Comparison of ENCODE assay signal across 12 cellular contexts in genomic region chr4:7052923-7053715, GRCh38. TPM values are rescaled to one million over a fixed set of nuclear protein-coding genes. Genes with fewer than 3 reads are reported as not detected.
A peak's percentile ranks its signal among the peaks of the same experiment; 100 is the strongest.
DNase-seq lines count a peak whose midpoint lies in the region; ATAC-seq and TF ChIP-seq lines count a peak whose summit lies in the region.
"Had no signal": no experiment of that assay in that cellular context is flagged by ENCODE, and none has a peak within 500 bp of the region (broad histone marks: within the 10 kb centered on the region; RNA-seq: fewer than 3 reads in every experiment).

No MANE protein-coding gene starts in this region.

- H3F3A ChIP-seq in Loucy (ENCODE audit: low read depth) = no peaks in the 10 kb centered on the region

- TF ChIP-seq CTCF in Loucy (conservative IDR thresholded peaks at IDR 0.05; ENCODE audit: low read length) (no peak), mucosa of descending colon (IDR thresholded peaks at IDR 0.05) (no peak), glutamatergic neuron (IDR thresholded peaks at IDR 0.05; ENCODE audit: partially characterized antibody, unreplicated experiment) (no peak)

- H4K20me1 ChIP-seq in Loucy (ENCODE audit: insufficient read depth, low read length, poor library complexity, severe bottlenecking) = peaks cover 65% of the 10 kb centered on the region

- intact Hi-C loops in mucosa of descending colon (cut with DNase I, micrococcal nuclease) = no loop called here

- no peaks in the 10 kb centered on the region for H3K79me2 ChIP-seq in Loucy (ENCODE audit: insufficient read depth, low read length)

- H3K9me3 Mint-ChIP-seq in glutamatergic neuron (ENCODE audit: unreplicated experiment) = peaks cover 2% of the 10 kb centered on the region
- H3K9me3 Mint-ChIP-seq: CD4-positive, CD25-positive, alpha-beta regulatory T cell; T-helper 1 cell treated with Interleukin-12 subunit alpha and Interleukin-12 subunit beta and Interleukin-4 antibody, amounts not matched to agents 30 μg/mL and 1 μg/mL, for 36 hours had no signal

- ATAC-seq in mucosa of descending colon = peak; percentile 40
- no peak for ATAC-seq in HG02588 (IDR thresholded peaks at IDR 0.05; ENCODE audit: unreplicated experiment)
- ATAC-seq: HCT116 had no signal

- H3K9ac ChIP-seq in Loucy (ENCODE audit: low read depth, low read length, poor library complexity, severe bottlenecking) = no peak overlapping the region

- peak overlapping the region; percentile 47 for H3K4me2 ChIP-seq in Loucy (ENCODE audit: low read depth, low read length, poor library complexity, severe bottlenecking)

- H3K27ac Mint-ChIP-seq in glutamatergic neuron (ENCODE audit: unreplicated experiment) = no peak overlapping the region
- H3K27ac Mint-ChIP-seq: T-helper 1 cell treated with Interleukin-12 subunit alpha and Interleukin-12 subunit beta and Interleukin-4 antibody, amounts not matched to agents 30 μg/mL and 1 μg/mL, for 36 hours had no signal

- no peak overlapping the region for H2AFZ ChIP-seq in Loucy (ENCODE audit: low read length)

- H3K36me3 Mint-ChIP-seq in glutamatergic neuron (ENCODE audit: unreplicated experiment) = peaks cover 7% of the 10 kb centered on the region

- DNase-seq in AG20443 (ENCODE audit: low spot score) (peak; percentile 69), astrocyte of the hippocampus (ENCODE audit: low read depth, low spot score) (peak; percentile 23), mucosa of descending colon (peak in 1 of 3 donors; percentile 33), NCI-H82 (lab: John Stamatoyannopoulos, UW) (no peak), glutamatergic neuron (no peak)
- no peak for DNase-seq in central memory CD4-positive, alpha-beta T cell
- DNase-seq: CD4-positive, CD25-positive, alpha-beta regulatory T cell; small intestine had no signal

- H3K9me3 ChIP-seq in Loucy (ENCODE audit: insufficient read depth, low read depth, low read length) (no peaks in the 10 kb centered on the region), mucosa of descending colon (no peaks in the 10 kb centered on the region)

- peaks cover 6% of the 10 kb centered on the region for H3K27me3 Mint-ChIP-seq in glutamatergic neuron (ENCODE audit: unreplicated experiment)
- H3K27me3 Mint-ChIP-seq: CD4-positive, CD25-positive, alpha-beta regulatory T cell had no signal

- peaks cover 18% of the 10 kb centered on the region for H3K4me1 ChIP-seq in Loucy (ENCODE audit: insufficient read depth, low read length, poor library complexity, severe bottlenecking)
- no peaks in the 10 kb centered on the region for H3K4me1 ChIP-seq in mucosa of descending colon (ENCODE audit: low read depth)

- peaks cover 6% of the 10 kb centered on the region for H3K4me1 Mint-ChIP-seq in glutamatergic neuron (ENCODE audit: low read depth, unreplicated experiment)

- peaks cover 21% of the 10 kb centered on the region for H3K27me3 ChIP-seq in Loucy (ENCODE audit: insufficient read depth, low read length, poor library complexity, severe bottlenecking)

- no peaks in the 10 kb centered on the region for H3K9me2 ChIP-seq in Loucy (replicated peaks; ENCODE audit: low read depth, low read length)

- H3K4me3 Mint-ChIP-seq in glutamatergic neuron (ENCODE audit: unreplicated experiment) = no peak overlapping the region
- H3K4me3 Mint-ChIP-seq: T-helper 1 cell treated with Interleukin-12 subunit alpha and Interleukin-12 subunit beta and Interleukin-4 antibody, amounts not matched to agents 30 μg/mL and 1 μg/mL, for 36 hours had no signal

- H3K36me3 ChIP-seq in Loucy (ENCODE audit: insufficient read depth, low read length) = peaks cover 23% of the 10 kb centered on the region; the same call in 1 of the 2 replicates
- H3K36me3 ChIP-seq in mucosa of descending colon (ENCODE audit: low read depth) = peaks cover 4% of the 10 kb centered on the region

- H3K4me3 ChIP-seq in Loucy (ENCODE audit: low read length, poor library complexity, severe bottlenecking) (no peak overlapping the region), mucosa of descending colon (no peak overlapping the region)

RNA-seq across cellular contexts. Expression of gene TADA2B, which starts 9.9 kb away (rescaled TPM):
- total RNA-seq in mucosa of descending colon (10 to 100 TPM; 22.2 to 32.7 (median 27.6) TPM), glutamatergic neuron (ENCODE audit: unreplicated experiment) (14.3 TPM)

RNA-seq across cellular contexts. Expression of gene GRPEL1, which starts 14.7 kb away (rescaled TPM):
- total RNA-seq in mucosa of descending colon (10 to 100 TPM; 27.5 to 31.5 (median 28.4) TPM), glutamatergic neuron (ENCODE audit: unreplicated experiment) (14.0 TPM)

Comparison
In these comparisons a context has a peak if more than half of its experiments do, and no peak if none do; other contexts are left out.
1. DNase-seq: peak in AG20443 (single experiment) and astrocyte of the hippocampus (single experiment); none in central memory CD4-positive, alpha-beta T cell (single experiment), NCI-H82 (single experiment) and glutamatergic neuron (single experiment).